ENCODE assay signal across 18 cellular contexts in the genomic region with DNA sequence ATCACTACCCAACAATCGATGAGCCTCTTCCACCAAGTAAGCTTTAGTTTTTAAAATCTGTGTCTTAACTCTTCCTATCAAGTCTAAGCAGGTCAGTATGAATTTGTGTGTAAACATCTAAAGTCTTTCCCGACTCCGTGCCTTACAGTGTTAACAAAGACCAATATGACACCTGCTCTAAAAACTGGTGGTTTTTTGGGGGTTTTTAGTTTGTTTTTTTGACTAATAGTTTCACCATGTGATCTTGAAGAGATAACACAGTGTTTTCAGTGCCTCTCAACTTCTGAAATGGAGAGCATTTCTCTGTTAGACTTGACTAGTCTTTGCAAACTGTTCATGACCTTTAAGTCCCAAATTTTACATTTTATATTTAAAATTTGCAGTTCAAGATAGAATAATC.
A peak's percentile ranks its signal among the peaks of the same experiment; 100 is the strongest.
DNase-seq lines count a peak whose midpoint lies in the region; ATAC-seq and TF ChIP-seq lines count a peak whose summit lies in the region.
"Had no signal": no experiment of that assay in that cellular context is flagged by ENCODE, and none has a peak within 500 bp of the region (broad histone marks: within the 10 kb centered on the region; RNA-seq: fewer than 3 reads in every experiment).

No MANE protein-coding gene starts in this region.

- peaks cover 4 to 9% of the 10 kb centered on the region in 2 donors for H3K27me3 Mint-ChIP-seq in T-cell

- WGBS in mesendoderm (ENCODE audit: extremely low coverage, insufficient coverage, low lambda C conversion rate) = no CpG with 5 or more reads among the region's 3 CpGs
- whole genome bisulfite sequencing in aorta, 2 donors = 92 to 93% methylated on average over 3 of the region's 3 CpGs

- H3K27ac ChIP-seq in mesendoderm (ENCODE audit: low read depth, low read length) = no peak overlapping the region
- no peak overlapping the region for H3K27ac ChIP-seq in aorta (ENCODE audit: low read depth in 1 of 2, low read length in 2 of 2)
- H3K27ac ChIP-seq: BLaER1 treated with 17β-estradiol and CSF1 and Interleukin-3, amounts not matched to agents 10 nM and 100 nM; GM23248 had no signal

- no peak for DNase-seq in mesendoderm
- no peak for DNase-seq in HCEC 1CT
- DNase-seq in aorta = no peak
- DNase-seq in T-cell = no peak
- DNase-seq in foreskin fibroblast = no peak
- DNase-seq: Calu3; CD8-positive, alpha-beta T cell; DMS79 treated with DMSO at 0.1 percent for 48 hours; GF-D8; GM23248; KBM-7 had no signal

- H3K4me1 Mint-ChIP-seq in T-cell = peaks cover 0 to 3% (median 3%) of the 10 kb centered on the region in 3 donors

- no peak overlapping the region for H2BK15ac ChIP-seq in mesendoderm (replicated peaks; ENCODE audit: low read depth)

- H3K56ac ChIP-seq in mesendoderm (ENCODE audit: low read length) = no peak overlapping the region

- H2BK120ac ChIP-seq in mesendoderm (ENCODE audit: low read depth, low read length) = no peak overlapping the region

- intact Hi-C loops in aorta (cut with DNase I) = no loop called here

- H3K27me3 ChIP-seq in mesendoderm (ENCODE audit: insufficient read depth, low read length, poor library complexity) (no peaks in the 10 kb centered on the region), aorta (ENCODE audit: control insufficient read depth in 1 of 2, insufficient read depth in 2 of 2, low read length in 1 of 2) (no peaks in the 10 kb centered on the region)
- H3K27me3 ChIP-seq: BLaER1 treated with 17β-estradiol and CSF1 and Interleukin-3, amounts not matched to agents 10 nM and 100 nM had no signal

- POLR2A ChIA-PET in T-cell (lab: Charles Lee) = no interaction called here

- H3K4me3 ChIP-seq in mesendoderm (ENCODE audit: low read length) (no peak overlapping the region), aorta (ENCODE audit: low read length in 2 of 2) (no peak overlapping the region), foreskin fibroblast (ENCODE audit: low read depth in 1 of 2, low read length in 2 of 2) (no peak overlapping the region)
- H3K4me3 ChIP-seq: BLaER1 treated with 17β-estradiol and CSF1 and Interleukin-3, amounts not matched to agents 10 nM and 100 nM; GM23248; HAP-1 had no signal

- no peak overlapping the region for H4K5ac ChIP-seq in mesendoderm (ENCODE audit: low read length)

- H3K23ac ChIP-seq in mesendoderm (ENCODE audit: low read length) = no peak overlapping the region

- no peak overlapping the region for H4K8ac ChIP-seq in mesendoderm (ENCODE audit: low read depth, low read length)

- ATAC-seq in GM18520 (IDR thresholded peaks at IDR 0.05; ENCODE audit: unreplicated experiment) (peak; percentile 38), HG02610 (IDR thresholded peaks at IDR 0.05; ENCODE audit: unreplicated experiment) (peak; percentile 58), aorta (ENCODE audit: low FRiP score) (no peak), T-cell (replicated peaks in 1 of 4) (no peak)
- ATAC-seq: CD8-positive, alpha-beta T cell; HepG2 had no signal

- no peak overlapping the region for H3K4ac ChIP-seq in mesendoderm (ENCODE audit: low read depth, low read length)

- no peaks in the 10 kb centered on the region for H3K36me3 Mint-ChIP-seq in T-cell
- H3K36me3 Mint-ChIP-seq: CD8-positive, alpha-beta T cell; IgD-negative memory B cell had no signal

- H3K18ac ChIP-seq in mesendoderm (ENCODE audit: low read length) = no peak overlapping the region

- no peaks in the 10 kb centered on the region for H3K79me1 ChIP-seq in mesendoderm (ENCODE audit: low read length)

- no peak overlapping the region for H2BK5ac ChIP-seq in mesendoderm (ENCODE audit: low read length)

- peak overlapping the region; percentile 38 for H2AK5ac ChIP-seq in mesendoderm (ENCODE audit: low read length)

- H3K36me3 ChIP-seq in mesendoderm (ENCODE audit: control insufficient read depth, insufficient read depth, low read length) (no peaks in the 10 kb centered on the region), aorta (ENCODE audit: control insufficient read depth in 1 of 2, insufficient read depth in 2 of 2, low read length in 1 of 2) (no peaks in the 10 kb centered on the region)
- H3K36me3 ChIP-seq: BLaER1 treated with 17β-estradiol and CSF1 and Interleukin-3, amounts not matched to agents 10 nM and 100 nM; HAP-1 had no signal

- H3K4me1 ChIP-seq in mesendoderm (ENCODE audit: control insufficient read depth, low read depth, low read length) = no peaks in the 10 kb centered on the region
- H3K4me1 ChIP-seq in aorta (ENCODE audit: control insufficient read depth in 1 of 2, insufficient read depth in 2 of 2, low read length in 2 of 2) = no peaks in the 10 kb centered on the region

- no peak for TF ChIP-seq CTCF in foreskin fibroblast (IDR thresholded peaks at IDR 0.05; ENCODE audit: low read depth, low read length)

- H3K4me2 ChIP-seq in mesendoderm (ENCODE audit: low read length) = no peak overlapping the region
- H3K4me2 ChIP-seq: BLaER1 treated with 17β-estradiol and CSF1 and Interleukin-3, amounts not matched to agents 10 nM and 100 nM had no signal

- no peak overlapping the region for H3K27ac Mint-ChIP-seq in T-cell
- H3K27ac Mint-ChIP-seq: B cell; CD8-positive, alpha-beta T cell; IgD-negative memory B cell had no signal

- CTCF ChIA-PET in T-cell (lab: Charles Lee) = interaction anchor here in 1 of 2 donors (0.9 kb wide), 1 partner anchor 16 kb away, joined by 4 read pairs; no protein-coding TSS in a partner anchor

- no peaks in the 10 kb centered on the region for H3K79me2 ChIP-seq in mesendoderm (ENCODE audit: control insufficient read depth, insufficient read depth, low read length)

- no peak overlapping the region for H3K9ac ChIP-seq in mesendoderm (ENCODE audit: low read length)
- H3K9ac ChIP-seq: BLaER1 treated with 17β-estradiol and CSF1 and Interleukin-3, amounts not matched to agents 10 nM and 100 nM; GM23248 had no signal

- no peak overlapping the region for H3K4me3 Mint-ChIP-seq in T-cell
- H3K4me3 Mint-ChIP-seq: B cell; CD8-positive, alpha-beta T cell; IgD-negative memory B cell had no signal

- no peaks in the 10 kb centered on the region for H3K9me3 Mint-ChIP-seq in T-cell
- H3K9me3 Mint-ChIP-seq: CD8-positive, alpha-beta T cell; IgD-negative memory B cell had no signal

- no peaks in the 10 kb centered on the region for H3K9me3 ChIP-seq in aorta (ENCODE audit: control insufficient read depth, low read length)
- H3K9me3 ChIP-seq: BLaER1 treated with 17β-estradiol and CSF1 and Interleukin-3, amounts not matched to agents 10 nM and 100 nM; HAP-1 had no signal

Comparison
In these comparisons a context has a peak if more than half of its experiments do, and no peak if none do; other contexts are left out.
1. ATAC-seq: peak in GM18520 (single experiment) and HG02610 (single experiment); none in aorta (single experiment) and T-cell (0 of 4).